Comparison of ENCODE assay signal across 1 cellular context in genomic region chr12:45315462-45315861, GRCh38.
TF ChIP-seq lines count a peak whose summit lies in the region.

No MANE protein-coding gene starts in this region.

TF ChIP-seq in K562, 482 proteins besides CTCF, POLR2A, EP300 and RAD21 (continued from another document and continues in another):
- no peak for TF ChIP-seq ETV6 (IDR thresholded peaks at IDR 0.05; ENCODE audit: borderline replicate concordance in 1 of 2, low read depth in 2 of 2, low read length in 1 of 2)
- TF ChIP-seq ETV6 (CRISPR knock-in tag; IDR thresholded peaks at IDR 0.05; ENCODE audit: borderline replicate concordance) = no peak
- no peak for TF ChIP-seq ZBTB5 (IDR thresholded peaks at IDR 0.05)
- TF ChIP-seq CBX2 (IDR thresholded peaks at IDR 0.05; ENCODE audit: insufficient read depth, low read length, poor library complexity, severe bottlenecking) = no peak
- TF ChIP-seq DPF2 (IDR thresholded peaks at IDR 0.05) = peak; percentile 64
- TF ChIP-seq DIDO1 (tag; IDR thresholded peaks at IDR 0.05; ENCODE audit: low read depth) = no peak
- peak; percentile 46 to 65; a peak in 3 of 4 replicates for TF ChIP-seq FOXK2 (conservative IDR thresholded peaks at IDR 0.05 in 1 of 2, IDR thresholded peaks at IDR 0.05 in 1 of 2; ENCODE audit: low read depth in 2 of 2)
- TF ChIP-seq AFF4 (CRISPR knock-in tag; IDR thresholded peaks at IDR 0.05) = no peak
- no peak for TF ChIP-seq ZNF12 (CRISPR knock-in tag; IDR thresholded peaks at IDR 0.05)
- TF ChIP-seq MTA3 (IDR thresholded peaks at IDR 0.05; ENCODE audit: borderline replicate concordance) = no peak
- TF ChIP-seq DDX20 (tag; IDR thresholded peaks at IDR 0.05; ENCODE audit: low read depth) = no peak
- TF ChIP-seq GATAD2B (IDR thresholded peaks at IDR 0.05; ENCODE audit: borderline replicate concordance) = no peak
- TF ChIP-seq CBFA2T2 (conservative IDR thresholded peaks at IDR 0.05) = peak; percentile 82
- TF ChIP-seq RBBP5 (IDR thresholded peaks at IDR 0.05; ENCODE audit: borderline replicate concordance, insufficient read depth, low read length, poor library complexity, severe bottlenecking) = no peak
- peak; percentile 44 for TF ChIP-seq PRDM10 (IDR thresholded peaks at IDR 0.05; ENCODE audit: partially characterized antibody)
- TF ChIP-seq NELFE (IDR thresholded peaks at IDR 0.05; ENCODE audit: insufficient read depth, insufficient read length) = no peak
- TF ChIP-seq CREM (IDR thresholded peaks at IDR 0.05; ENCODE audit: low read depth) = 0 out of 2 replicates have a peak, but pooled peaks have one; percentile 8
- peak; percentile 26; the same call in 1 of the 2 replicates for TF ChIP-seq VEZF1 (CRISPR knock-in tag; IDR thresholded peaks at IDR 0.05)
- TF ChIP-seq BRD9 (IDR thresholded peaks at IDR 0.05; ENCODE audit: low read depth, partially characterized antibody) = no peak
- TF ChIP-seq FOS (IDR thresholded peaks at IDR 0.05; ENCODE audit: extremely low read depth, insufficient read length) = no peak
- TF ChIP-seq HDAC3 (IDR thresholded peaks at IDR 0.05; ENCODE audit: borderline replicate concordance, partially characterized antibody) = no peak
- peak; percentile 67 for TF ChIP-seq SOX6 (IDR thresholded peaks at IDR 0.05)
- TF ChIP-seq ATF3 (IDR thresholded peaks at IDR 0.05) = no peak
- TF ChIP-seq ATF3 (CRISPR knock-in tag; conservative IDR thresholded peaks at IDR 0.05) = no peak
- TF ChIP-seq EP400 (IDR thresholded peaks at IDR 0.05) = peak; percentile 29; the same call in 1 of the 2 replicates
- TF ChIP-seq ATF7 (IDR thresholded peaks at IDR 0.05) = peak; percentile 31; the same call in 1 of the 2 replicates
- TF ChIP-seq SREBF2 (CRISPR knock-in tag; IDR thresholded peaks at IDR 0.05) = no peak
- TF ChIP-seq ARID3B (CRISPR knock-in tag; IDR thresholded peaks at IDR 0.05; ENCODE audit: borderline replicate concordance) = no peak
- TF ChIP-seq NUFIP1 (IDR thresholded peaks at IDR 0.05; ENCODE audit: partially characterized antibody) = no peak
- peak; percentile 68 for TF ChIP-seq ZNF766 (CRISPR knock-in tag; conservative IDR thresholded peaks at IDR 0.05)
- TF ChIP-seq RBM34 (IDR thresholded peaks at IDR 0.05; ENCODE audit: borderline replicate concordance, insufficient read depth, low read length) = no peak
- TF ChIP-seq TEAD2 (tag; IDR thresholded peaks at IDR 0.05) = no peak
- no peak for TF ChIP-seq IRF1 (CRISPR knock-in tag; IDR thresholded peaks at IDR 0.05; ENCODE audit: borderline replicate concordance)
- peak; percentile 88 for TF ChIP-seq ARID1B (IDR thresholded peaks at IDR 0.05)
- peak; percentile 15; the same call in 1 of the 2 replicates for TF ChIP-seq PKNOX1 (IDR thresholded peaks at IDR 0.05)
- no peak for TF ChIP-seq ZNF707 (CRISPR knock-in tag; conservative IDR thresholded peaks at IDR 0.05)
- no peak for TF ChIP-seq PCBP1 (IDR thresholded peaks at IDR 0.05; ENCODE audit: low read depth, low read length, poor library complexity, severe bottlenecking)
